Comparison of ENCODE assay signal across 10 cellular contexts in the genomic region with DNA sequence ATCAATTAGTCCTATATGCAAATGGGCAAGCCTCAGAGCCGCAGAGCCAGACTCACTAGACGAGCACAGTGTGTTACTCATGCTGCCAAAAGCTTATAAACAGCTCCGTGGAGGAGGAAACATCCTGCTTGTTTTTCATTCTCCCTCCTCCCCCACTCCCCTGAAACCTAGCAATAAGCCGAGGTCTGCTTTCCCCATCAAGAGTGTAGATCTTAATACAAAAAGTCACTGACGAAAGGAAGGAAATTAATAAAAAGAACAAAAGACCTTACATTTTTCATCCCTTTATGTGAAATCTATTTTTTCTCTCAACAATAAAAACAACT.
DNase-seq lines count a peak whose midpoint lies in the region; ATAC-seq and TF ChIP-seq lines count a peak whose summit lies in the region.
"Had no signal": no experiment of that assay in that cellular context is flagged by ENCODE, and none has a peak within 500 bp of the region (broad histone marks: within the 10 kb centered on the region; RNA-seq: fewer than 3 reads in every experiment).

No MANE protein-coding gene starts in this region.

- H3K9me3 ChIP-seq in spleen: no peaks in the 10 kb centered on the region

- no peaks in the 10 kb centered on the region for H3K36me3 Mint-ChIP-seq in activated T-cell treated with anti-CD3 and anti-CD28 coated beads, Interleukin-2, amount 50 U/mL, for 72 hours (ENCODE audit: insufficient read depth in 2 of 2)
- peaks cover 6% of the 10 kb centered on the region for H3K36me3 Mint-ChIP-seq in T-cell

- H3K27ac Mint-ChIP-seq in activated T-cell treated with anti-CD3 and anti-CD28 coated beads, Interleukin-2, amount 50 U/mL, for 72 hours: peak overlapping the region; percentile 61
- peak overlapping the region in 1 of 2 donors; percentile 68 for H3K27ac Mint-ChIP-seq in T-cell
- H3K27ac Mint-ChIP-seq: B cell, immature natural killer cell had no signal

- intact Hi-C loops in spleen (cut with DNase I; ENCODE audit: low total_unique reads): no loop called here

- H3K27me3 ChIP-seq in spleen (replicated peaks in 1 of 7): no peaks in the 10 kb centered on the region

- peaks cover 5 to 73% (median 43%) of the 10 kb centered on the region in 6 donors for H3K4me1 ChIP-seq in spleen

- no peaks in the 10 kb centered on the region for H3K27me3 Mint-ChIP-seq in activated T-cell treated with anti-CD3 and anti-CD28 coated beads, Interleukin-2, amount 50 U/mL, for 72 hours (ENCODE audit: low read depth)
- H3K27me3 Mint-ChIP-seq in T-cell: no peaks in the 10 kb centered on the region

- H3K4me3 Mint-ChIP-seq in activated T-cell treated with anti-CD3 and anti-CD28 coated beads, Interleukin-2, amount 50 U/mL, for 72 hours: peak overlapping the region; percentile 5 to 70
- H3K4me3 Mint-ChIP-seq in T-cell: peak overlapping the region in 2 of 3 donors; percentile 5 to 43
- H3K4me3 Mint-ChIP-seq: B cell, immature natural killer cell had no signal

- no peak for TF ChIP-seq POLR2A in spleen (IDR thresholded peaks at IDR 0.05)

- ATAC-seq in activated T-cell treated with anti-CD3 and anti-CD28 coated beads, Interleukin-2, amount 50 U/mL, for 72 hours (replicated peaks in 1 of 2): peak; percentile 53 to 64
- ATAC-seq in T-cell (replicated peaks in 1 of 4): peak; percentile 52 to 82 (median 60)
- ATAC-seq in HG02970 (IDR thresholded peaks at IDR 0.05; ENCODE audit: low FRiP score, unreplicated experiment): no peak

- WGBS in spleen, 5 donors: 41 to 63% (median 51%) methylated on average over 5 of the region's 5 CpGs

- POLR2A ChIA-PET in T-cell (lab: Charles Lee): no interaction called here

- no peak overlapping the region for H3K4me3 ChIP-seq in spleen

- H3K4me1 Mint-ChIP-seq in activated T-cell treated with anti-CD3 and anti-CD28 coated beads, Interleukin-2, amount 50 U/mL, for 72 hours (ENCODE audit: low read depth): peaks cover 69% of the 10 kb centered on the region
- peaks cover 47 to 56% (median 54%) of the 10 kb centered on the region in 3 donors for H3K4me1 Mint-ChIP-seq in T-cell

- peak in 1 of 2 donors; percentile 28 for DNase-seq in activated T-cell treated with anti-CD3 and anti-CD28 coated beads, Interleukin-2, amount 50 U/mL, for 72 hours
- DNase-seq in activated T-cell treated with anti-CD3 and anti-CD28 coated beads for 4 hours (no peak), T-cell (peak in 2 of 34 experiments; percentile 11 to 15), fibroblast of the conjunctiva (ENCODE audit: low read depth) (peak; percentile 32), spleen (no peak), NCI-H146 (lab: John Stamatoyannopoulos, UW) (no peak)
- DNase-seq in stimulated activated CD8-positive, alpha-beta memory T cell treated with anti-CD3 and anti-CD28 coated beads, Interleukin-4, amount 100 ng/mL, for 48 hours: no peak
- DNase-seq: immature natural killer cell had no signal

- no peaks in the 10 kb centered on the region for H3K36me3 ChIP-seq in spleen

- peak overlapping the region in 6 of 8 donors; percentile 29 to 68 (median 47) for H3K27ac ChIP-seq in spleen

- TF ChIP-seq CTCF in spleen (IDR thresholded peaks at IDR 0.05 in 8 of 11, conservative IDR thresholded peaks at IDR 0.05 in 3 of 11): no peak

- CTCF ChIA-PET in T-cell (lab: Charles Lee): no interaction called here

- no peaks in the 10 kb centered on the region for H3K9me3 Mint-ChIP-seq in activated T-cell treated with anti-CD3 and anti-CD28 coated beads, Interleukin-2, amount 50 U/mL, for 72 hours
- H3K9me3 Mint-ChIP-seq in T-cell: no peaks in the 10 kb centered on the region
- H3K9me3 Mint-ChIP-seq: immature natural killer cell had no signal
